In genomic region chr20:54681869-54682268, GRCh38 we compare ENCODE assay signal across 15 cellular contexts.
A peak's percentile ranks its signal among the peaks of the same experiment; 100 is the strongest.
DNase-seq lines count a peak whose midpoint lies in the region; ATAC-seq and TF ChIP-seq lines count a peak whose summit lies in the region.
"Had no signal": no experiment of that assay in that cellular context is flagged by ENCODE, and none has a peak within 500 bp of the region (broad histone marks: within the 10 kb centered on the region; RNA-seq: fewer than 3 reads in every experiment).

No MANE protein-coding gene starts in this region.

- H3K4me1 Mint-ChIP-seq in brain (peaks cover 24% of the 10 kb centered on the region), endothelial cell (ENCODE audit: unreplicated experiment) (no peaks in the 10 kb centered on the region), neural crest cell (peaks cover 23% of the 10 kb centered on the region)
- H3K4me1 Mint-ChIP-seq in activated CD4-positive, alpha-beta memory T cell treated with anti-CD3 and anti-CD28 coated beads for 36 hours (ENCODE audit: low read depth) = no peaks in the 10 kb centered on the region
- H3K4me1 Mint-ChIP-seq: CD4-positive, CD25-positive, alpha-beta regulatory T cell had no signal

- H3K36me3 Mint-ChIP-seq in brain = no peaks in the 10 kb centered on the region
- H3K36me3 Mint-ChIP-seq in endothelial cell (ENCODE audit: low read depth, unreplicated experiment) = no peaks in the 10 kb centered on the region
- H3K36me3 Mint-ChIP-seq in neural crest cell (ENCODE audit: low read depth) = no peaks in the 10 kb centered on the region
- H3K36me3 Mint-ChIP-seq in activated CD4-positive, alpha-beta memory T cell treated with anti-CD3 and anti-CD28 coated beads for 36 hours = no peaks in the 10 kb centered on the region
- H3K36me3 Mint-ChIP-seq: CD4-positive, CD25-positive, alpha-beta regulatory T cell; CD8-positive, alpha-beta memory T cell had no signal

- POLR2A ChIA-PET in activated CD4-positive, alpha-beta memory T cell treated with anti-CD3 and anti-CD28 coated beads for 36 hours (lab: Charles Lee) = no interaction called here

- peak overlapping the region in 3 of 5 experiments; percentile 60 to 81 (median 78) for H3K27ac Mint-ChIP-seq in brain
- peak overlapping the region; percentile 38 for H3K27ac Mint-ChIP-seq in endothelial cell (ENCODE audit: unreplicated experiment)
- H3K27ac Mint-ChIP-seq in neural crest cell (ENCODE audit: unreplicated experiment) = peak overlapping the region; percentile 67
- no peak overlapping the region for H3K27ac Mint-ChIP-seq in activated CD4-positive, alpha-beta memory T cell treated with anti-CD3 and anti-CD28 coated beads for 36 hours
- H3K27ac Mint-ChIP-seq: CD4-positive, CD25-positive, alpha-beta regulatory T cell; CD8-positive, alpha-beta memory T cell had no signal

- DNase-seq in endothelial cell (ENCODE audit: low spot score) (no peak), neural crest cell (ENCODE audit: low read depth, low spot score) (no peak), sciatic nerve (ENCODE audit: low spot score) (no peak), GOT3 (lab: John Stamatoyannopoulos, UW) (no peak), GM19240 (ENCODE audit: insufficient read length, low spot score) (no peak)
- no peak for DNase-seq in activated CD4-positive, alpha-beta memory T cell treated with anti-CD3 and anti-CD28 coated beads for 36 hours
- DNase-seq: BE2C; C1 segment of cervical spinal cord; CD4-positive, CD25-positive, alpha-beta regulatory T cell; CD8-positive, alpha-beta memory T cell; COR-L47; DMS153; DMS79; GF-D8 had no signal

- peak; percentile 59 for ATAC-seq in sciatic nerve

- peaks cover 4% of the 10 kb centered on the region for H3K27me3 Mint-ChIP-seq in brain
- peaks cover 1% of the 10 kb centered on the region for H3K27me3 Mint-ChIP-seq in endothelial cell (ENCODE audit: unreplicated experiment)
- H3K27me3 Mint-ChIP-seq in neural crest cell (ENCODE audit: low read depth) = peaks cover 7% of the 10 kb centered on the region
- H3K27me3 Mint-ChIP-seq in activated CD4-positive, alpha-beta memory T cell treated with anti-CD3 and anti-CD28 coated beads for 36 hours = peaks cover 19% of the 10 kb centered on the region

- H3K9me3 Mint-ChIP-seq in brain = peaks cover 0 to 2% (median 0%) of the 10 kb centered on the region in 5 experiments
- peaks cover 18% of the 10 kb centered on the region for H3K9me3 Mint-ChIP-seq in endothelial cell (ENCODE audit: unreplicated experiment)
- H3K9me3 Mint-ChIP-seq in neural crest cell = no peaks in the 10 kb centered on the region
- H3K9me3 Mint-ChIP-seq in activated CD4-positive, alpha-beta memory T cell treated with anti-CD3 and anti-CD28 coated beads for 36 hours = no peaks in the 10 kb centered on the region
- H3K9me3 Mint-ChIP-seq: CD8-positive, alpha-beta memory T cell had no signal

- CTCF ChIA-PET in activated CD4-positive, alpha-beta memory T cell treated with anti-CD3 and anti-CD28 coated beads for 36 hours (lab: Charles Lee) = interaction anchor here (0.5 to 1.0 kb wide), 4 partner anchors 10 to 391 kb away, joined by 3 to 4 read pairs (median 3); no protein-coding TSS in a partner anchor

- H3K4me3 Mint-ChIP-seq in brain (peak overlapping the region in 1 of 5 experiments; percentile 39), endothelial cell (ENCODE audit: unreplicated experiment) (no peak overlapping the region), neural crest cell (no peak overlapping the region)
- no peak overlapping the region for H3K4me3 Mint-ChIP-seq in activated CD4-positive, alpha-beta memory T cell treated with anti-CD3 and anti-CD28 coated beads for 36 hours
- H3K4me3 Mint-ChIP-seq: CD4-positive, CD25-positive, alpha-beta regulatory T cell; CD8-positive, alpha-beta memory T cell had no signal

- intact Hi-C loops in sciatic nerve (cut with DNase I) = no loop called here
- intact Hi-C loops in activated CD4-positive, alpha-beta memory T cell treated with anti-CD3 and anti-CD28 coated beads for 36 hours (cut with micrococcal nuclease) = loop anchor here (10.0 kb wide), 1 partner anchor 1563 kb away; the partner anchor contains the start of gene MC3R

- no peak for TF ChIP-seq CTCF in brain (conservative IDR thresholded peaks at IDR 0.05)
- no peak for TF ChIP-seq CTCF in endothelial cell (IDR thresholded peaks at IDR 0.05; ENCODE audit: unreplicated experiment)
- TF ChIP-seq CTCF in neural crest cell (conservative IDR thresholded peaks at IDR 0.05) = no peak
